ENCODE assay signal across 9 cellular contexts in the genomic region with DNA sequence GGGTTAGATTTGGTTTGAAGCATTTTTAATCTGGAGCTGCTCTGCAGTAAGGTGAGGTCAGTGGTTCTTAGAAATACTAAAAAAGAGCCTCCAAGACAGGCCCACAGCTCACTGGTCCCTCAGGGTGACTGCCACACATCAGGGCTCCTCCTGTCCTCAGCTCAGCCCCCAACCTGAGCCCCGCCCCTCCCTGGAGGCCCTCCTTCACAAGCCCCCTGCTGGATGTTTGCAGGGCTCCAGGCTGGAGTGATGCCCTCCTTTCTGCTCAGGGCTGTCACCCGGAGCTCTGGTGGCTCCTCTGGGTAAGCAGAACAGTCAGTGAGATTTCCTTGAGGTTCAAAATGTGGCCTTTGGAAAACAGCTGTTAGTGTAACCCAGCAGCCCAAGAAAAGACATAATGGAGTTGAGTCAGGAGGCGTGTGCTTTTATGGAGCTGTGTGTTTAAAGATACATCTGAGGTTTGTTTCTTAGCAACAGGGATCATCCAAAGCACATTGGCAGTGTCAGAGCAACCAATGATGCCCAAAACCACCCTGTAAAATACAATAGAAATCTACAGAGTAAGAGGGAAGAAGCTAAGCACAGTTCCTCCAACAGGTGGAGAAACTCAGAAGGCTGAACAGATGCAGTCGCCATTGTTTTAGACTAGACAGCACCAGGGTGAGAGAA. TPM values are rescaled to one million over a fixed set of nuclear protein-coding genes. Genes with fewer than 3 reads are reported as not detected.
DNase-seq lines count a peak whose midpoint lies in the region; ATAC-seq, FAIRE-seq and TF ChIP-seq lines count a peak whose summit lies in the region.
"Had no signal": no experiment of that assay in that cellular context is flagged by ENCODE, and none has a peak within 500 bp of the region (broad histone marks: within the 10 kb centered on the region; RNA-seq: fewer than 3 reads in every experiment).

No MANE protein-coding gene starts in this region.

- in situ Hi-C loops in ACHN (cut with HindIII; ENCODE audit: low pct_ligation_motif_present, low pct_unique_long_range_greater_than_20kb, low sequenced_read_pairs), result no loop called here

- no peak overlapping the region for H2AK5ac ChIP-seq in trophoblast cell (ENCODE audit: low read length)

- no peak overlapping the region for H3K4me3 ChIP-seq in gastroesophageal sphincter
- H3K4me3 ChIP-seq in trophoblast cell (ENCODE audit: low read depth, low read length), result no peak overlapping the region

- H3K14ac ChIP-seq in trophoblast cell (ENCODE audit: low read length), result no peak overlapping the region

- H3K27ac ChIP-seq in gastroesophageal sphincter (peak overlapping the region in 3 of 4 donors; percentile 77 to 83 (median 80)), trophoblast cell (ENCODE audit: low read depth, low read length) (no peak overlapping the region)

- TF ChIP-seq EP300 in gastroesophageal sphincter (IDR thresholded peaks at IDR 0.05), result no peak

- TF ChIP-seq POLR2A in GM12891 (IDR thresholded peaks at IDR 0.05; ENCODE audit: low read depth, low read length) (no peak), gastroesophageal sphincter (IDR thresholded peaks at IDR 0.05) (no peak)

- H2BK5ac ChIP-seq in trophoblast cell (ENCODE audit: low read depth, low read length, poor library complexity), result no peak overlapping the region

- H3K36me3 ChIP-seq in gastroesophageal sphincter, result no peaks in the 10 kb centered on the region
- no peaks in the 10 kb centered on the region for H3K36me3 ChIP-seq in trophoblast cell (ENCODE audit: control insufficient read depth in 1 of 2, insufficient read depth in 2 of 2, low read length in 2 of 2)

- 46% methylated on average over 3 of the region's 4 CpGs; no CpG with 5 or more reads in 1 of the 2 donors for WGBS in gastroesophageal sphincter (ENCODE audit: low coverage in 1 of 2), 2 donors
- no CpG with 5 or more reads among the region's 4 CpGs for WGBS in trophoblast cell (ENCODE audit: extremely low coverage, insufficient coverage, insufficient read length)

- H3K4me1 ChIP-seq in gastroesophageal sphincter, result peaks cover 0 to 57% (median 25%) of the 10 kb centered on the region in 3 donors
- H3K4me1 ChIP-seq in trophoblast cell (ENCODE audit: control insufficient read depth in 1 of 2, insufficient read depth in 2 of 2, low read length in 2 of 2), result peaks cover 4 to 5% of the 10 kb centered on the region in 2 experiments

- no peak overlapping the region for H4K8ac ChIP-seq in trophoblast cell (ENCODE audit: low read depth, low read length)

- DNase-seq in ACHN, result peak; percentile 22
- DNase-seq in GM12891 (ENCODE audit: insufficient read length, low spot score), result peak; percentile 60
- peak; percentile 21 for DNase-seq in RKO (ENCODE audit: low spot score)
- DNase-seq in trophoblast cell, result no peak
- no peak for DNase-seq in central memory CD4-positive, alpha-beta T cell
- DNase-seq in NCI-H2029 (lab: John Stamatoyannopoulos, UW), result no peak

- H3K4ac ChIP-seq in trophoblast cell (ENCODE audit: low read depth, low read length), result no peak overlapping the region

- no peak overlapping the region for H2BK12ac ChIP-seq in trophoblast cell (ENCODE audit: low read length)

- H3K27me3 ChIP-seq in gastroesophageal sphincter (no peaks in the 10 kb centered on the region), trophoblast cell (ENCODE audit: insufficient read depth, low read length) (no peaks in the 10 kb centered on the region)

- H3K23ac ChIP-seq in trophoblast cell (ENCODE audit: low read length), result no peak overlapping the region

- no peaks in the 10 kb centered on the region for H3K79me2 ChIP-seq in trophoblast cell (ENCODE audit: control insufficient read depth, insufficient read depth, low read length, poor library complexity)

- H4K12ac ChIP-seq in trophoblast cell (ENCODE audit: low read depth, low read length), result no peak overlapping the region

- H4K91ac ChIP-seq in trophoblast cell (ENCODE audit: low read depth, low read length), result no peak overlapping the region

- peak in 2 of 4 experiments; percentile 14 to 27 for TF ChIP-seq CTCF in gastroesophageal sphincter (IDR thresholded peaks at IDR 0.05)

- H3K18ac ChIP-seq in trophoblast cell (ENCODE audit: low read length), result no peak overlapping the region

- no peaks in the 10 kb centered on the region for H3K9me3 ChIP-seq in gastroesophageal sphincter
- H3K9me3 ChIP-seq in trophoblast cell (ENCODE audit: insufficient read depth, low read depth, low read length), result peaks cover 2% of the 10 kb centered on the region

- no peak overlapping the region for H2AFZ ChIP-seq in trophoblast cell (ENCODE audit: insufficient read depth, low read length, poor library complexity)

- H2BK120ac ChIP-seq in trophoblast cell (ENCODE audit: insufficient read depth, low read length, poor library complexity), result no peak overlapping the region

- ATAC-seq in gastroesophageal sphincter, result no peak
- ATAC-seq in HG03432 (IDR thresholded peaks at IDR 0.05; ENCODE audit: unreplicated experiment), result no peak

- no peak for FAIRE-seq in GM12891 (lab: Jason Lieb, UNC)

- H3K79me1 ChIP-seq in trophoblast cell (ENCODE audit: low read length), result no peaks in the 10 kb centered on the region

- H3K9ac ChIP-seq in trophoblast cell (ENCODE audit: low read length), result no peak overlapping the region

- no peak overlapping the region for H3K4me2 ChIP-seq in trophoblast cell (ENCODE audit: low read length)

TF ChIP-seq in GM12891, 5 proteins besides CTCF, POLR2A, EP300 and RAD21:
- no peak for TF ChIP-seq POU2F2 (IDR thresholded peaks at IDR 0.05; ENCODE audit: low read depth, low read length)
- no peak for TF ChIP-seq PAX5 (IDR thresholded peaks at IDR 0.05; ENCODE audit: insufficient read depth, low read length, severe bottlenecking)
- no peak for TF ChIP-seq TAF1 (IDR thresholded peaks at IDR 0.05; ENCODE audit: low read depth, low read length)
- TF ChIP-seq SPI1 (IDR thresholded peaks at IDR 0.05; ENCODE audit: low read depth, low read length), result no peak
- TF ChIP-seq POLR2AphosphoS5 (IDR thresholded peaks at IDR 0.05; ENCODE audit: low read depth, low read length), result no peak
TF ChIP-seq in GM12891: peak in this region for 0.

RNA-seq across cellular contexts. Expression of a gene that starts 21.4 kb away (rescaled TPM):
- 0.13 TPM for polyA plus RNA-seq in GM12891 (2012; ENCODE audit: low read depth, missing spikeins)
- total RNA-seq in gastroesophageal sphincter, result 1 to 10 TPM; 2.8 to 9.1 (median 4.5) TPM
- not detected in 2 replicates for polyA plus RNA-seq in trophoblast cell (2013)
- total RNA-seq: activated naive CD4-positive, alpha-beta T cell treated with anti-CD3 and anti-CD28 coated beads, Interleukin-2, amount 50 U/mL, for 72 hours had no signal

Comparison
In these comparisons a context has a peak if more than half of its experiments do, and no peak if none do; other contexts are left out.
1. DNase-seq: peak in ACHN (single experiment), GM12891 (single experiment) and RKO (single experiment); none in trophoblast cell (0 of 2), central memory CD4-positive, alpha-beta T cell (single experiment) and NCI-H2029 (single experiment).